ENCODE assay signal across 23 cellular contexts in genomic region chr4:23438764-23439163, GRCh38.
"Had no signal": no experiment of that assay in that cellular context is flagged by ENCODE, and none has a peak within 500 bp of the region (broad histone marks: within the 10 kb centered on the region; RNA-seq: fewer than 3 reads in every experiment).

No MANE protein-coding gene starts in this region.

- H3K4me1 Mint-ChIP-seq: activated CD8-positive, alpha-beta memory T cell treated with anti-CD3 and anti-CD28 coated beads, Interleukin-2, amount 10 ng/mL, durations not matched to agents 7 days and 5 days; immature natural killer cell; neural crest cell; stimulated activated naive B cell treated with anti-CD40 and anti-IgM and Interleukin-4, amounts not matched to agents 10 μg/mL and 1 μg/mL and 100 μg/mL, for 72 hours had no signal

- H3K9me3 Mint-ChIP-seq: activated CD4-positive, alpha-beta memory T cell treated with anti-CD3 and anti-CD28 coated beads for 36 hours; neural crest cell had no signal

- H3K4me3 ChIP-seq: esophagus muscularis mucosa, heart left ventricle, lung, tibial artery had no signal

- H2AFZ ChIP-seq: parathyroid adenoma had no signal

- H3K9ac ChIP-seq: parathyroid adenoma had no signal

- DNase-seq: activated CD4-positive, alpha-beta memory T cell treated with anti-CD3 and anti-CD28 coated beads for 36 hours; activated CD4-positive, alpha-beta T cell treated with anti-CD3 and anti-CD28 coated beads for 1 hour; activated CD8-positive, alpha-beta memory T cell treated with anti-CD3 and anti-CD28 coated beads, Interleukin-2, amount 10 ng/mL, durations not matched to agents 7 days and 5 days; activated gamma-delta T cell; activated T-cell treated with anti-CD3 and anti-CD28 coated beads, Interleukin-2, amount 50 U/mL, for 1 hour; foreskin melanocyte; heart left ventricle; immature natural killer cell; left cardiac atrium; midbrain; retina; stimulated activated CD4-positive, alpha-beta T cell treated with anti-CD3 and anti-CD28 coated beads, Interleukin-4, amount 100 ng/mL, for 1 hour; stimulated activated naive B cell treated with anti-CD40 and anti-IgM and Interleukin-4, amounts not matched to agents 10 μg/mL and 1 μg/mL and 100 μg/mL, for 72 hours; T-helper 1 cell; tibial artery had no signal

- H3K4me1 ChIP-seq: esophagus muscularis mucosa, heart left ventricle, parathyroid adenoma, tibial artery had no signal

- ATAC-seq: activated CD8-positive, alpha-beta memory T cell treated with anti-CD3 and anti-CD28 coated beads, Interleukin-2, amount 10 ng/mL, durations not matched to agents 7 days and 5 days; heart left ventricle; left cardiac atrium; SK-N-SH treated with all-trans-retinoic acid at 6 μM for 48 hours; stimulated activated naive B cell treated with anti-CD40 and anti-IgM and Interleukin-4, amounts not matched to agents 10 μg/mL and 1 μg/mL and 100 μg/mL, for 72 hours had no signal

- H3K79me2 ChIP-seq: parathyroid adenoma had no signal

- H3K27ac ChIP-seq: esophagus muscularis mucosa, heart left ventricle, parathyroid adenoma, tibial artery, VCaP had no signal

- H3K27ac Mint-ChIP-seq: activated CD4-positive, alpha-beta memory T cell treated with anti-CD3 and anti-CD28 coated beads for 36 hours; activated CD8-positive, alpha-beta memory T cell treated with anti-CD3 and anti-CD28 coated beads, Interleukin-2, amount 10 ng/mL, durations not matched to agents 7 days and 5 days; activated naive CD4-positive, alpha-beta T cell treated with anti-CD3 and anti-CD28 coated beads, Interleukin-2, amount 50 U/mL, for 72 hours; immature natural killer cell; stimulated activated naive B cell treated with anti-CD40 and anti-IgM and Interleukin-4, amounts not matched to agents 10 μg/mL and 1 μg/mL and 100 μg/mL, for 72 hours had no signal

- H3K36me3 Mint-ChIP-seq: activated CD4-positive, alpha-beta memory T cell treated with anti-CD3 and anti-CD28 coated beads for 36 hours; activated CD8-positive, alpha-beta memory T cell treated with anti-CD3 and anti-CD28 coated beads, Interleukin-2, amount 10 ng/mL, durations not matched to agents 7 days and 5 days; activated naive CD4-positive, alpha-beta T cell treated with anti-CD3 and anti-CD28 coated beads, Interleukin-2, amount 50 U/mL, for 72 hours; immature natural killer cell; stimulated activated naive B cell treated with anti-CD40 and anti-IgM and Interleukin-4, amounts not matched to agents 10 μg/mL and 1 μg/mL and 100 μg/mL, for 72 hours had no signal

- H3K4me3 Mint-ChIP-seq: activated CD4-positive, alpha-beta memory T cell treated with anti-CD3 and anti-CD28 coated beads for 36 hours; activated CD8-positive, alpha-beta memory T cell treated with anti-CD3 and anti-CD28 coated beads, Interleukin-2, amount 10 ng/mL, durations not matched to agents 7 days and 5 days; immature natural killer cell; neural crest cell; stimulated activated naive B cell treated with anti-CD40 and anti-IgM and Interleukin-4, amounts not matched to agents 10 μg/mL and 1 μg/mL and 100 μg/mL, for 72 hours had no signal

- H3K27me3 ChIP-seq: esophagus muscularis mucosa, heart left ventricle, tibial artery had no signal

- H3K36me3 ChIP-seq: esophagus muscularis mucosa, heart left ventricle, tibial artery had no signal

- H3K9me3 ChIP-seq: esophagus muscularis mucosa, heart left ventricle, tibial artery had no signal

- H3K27me3 Mint-ChIP-seq: activated CD4-positive, alpha-beta memory T cell treated with anti-CD3 and anti-CD28 coated beads for 36 hours; activated CD8-positive, alpha-beta memory T cell treated with anti-CD3 and anti-CD28 coated beads, Interleukin-2, amount 10 ng/mL, durations not matched to agents 7 days and 5 days; stimulated activated naive B cell treated with anti-CD40 and anti-IgM and Interleukin-4, amounts not matched to agents 10 μg/mL and 1 μg/mL and 100 μg/mL, for 72 hours had no signal

- FAIRE-seq: urothelium cell line had no signal
